Comparison of ENCODE assay signal across 25 cellular contexts in genomic region chr22:30697975-30698374, GRCh38. TPM values are rescaled to one million over a fixed set of nuclear protein-coding genes. Genes with fewer than 3 reads are reported as not detected.
"Had no signal": no experiment of that assay in that cellular context is flagged by ENCODE, and none has a peak within 500 bp of the region (broad histone marks: within the 10 kb centered on the region; RNA-seq: fewer than 3 reads in every experiment).

No MANE protein-coding gene starts in this region.

- H3K27me3 ChIP-seq: Peyer's patch, SJCRH30 had no signal

- H3K4me1 ChIP-seq: SJCRH30 had no signal

- H3K36me3 ChIP-seq: Peyer's patch, SJCRH30, WERI-Rb-1 had no signal

- DNase-seq: activated CD4-positive, alpha-beta T cell treated with anti-CD3 and anti-CD28 coated beads for 36 hours; activated CD8-positive, alpha-beta memory T cell treated with anti-CD3 and anti-CD28 coated beads, Interleukin-2, amount 50 U/mL, for 4 hours; activated CD8-positive, alpha-beta T cell treated with anti-CD3 and anti-CD28 coated beads for 36 hours; activated gamma-delta T cell treated with Interleukin-2 at 50 U/mL for 16 hours; activated naive CD4-positive, alpha-beta T cell treated with anti-CD3 and anti-CD28 coated beads, Interleukin-2, amount 10 ng/mL, durations not matched to agents 7 days and 5 days; activated naive CD8-positive, alpha-beta T cell treated with anti-CD3 and anti-CD28 coated beads for 36 hours; activated T-cell treated with anti-CD3 and anti-CD28 coated beads, Interleukin-2, amount 50 U/mL, for 72 hours; MM.1S; NCI-H1105; NCI-H1436; NCI-H1694 treated with DMSO at 0.1 percent for 48 hours; NCI-H2029 treated with DMSO at 0.1 percent for 48 hours; NCI-H2171; NCI-H2227 treated with DMSO at 0.1 percent for 48 hours; NCI-H446 treated with DMSO at 0.1 percent for 48 hours; NCI-H69; NK-92 treated with Interleukin-12 subunit alpha and Interleukin-12 subunit beta, amount 100 ng/mL, for 24 hours; OCI-M1; Peyer's patch; Right ventricle myocardium superior; SJCRH30; SK-N-SH; T-helper 1 cell; WERI-Rb-1 had no signal

- H3K4me2 ChIP-seq: SK-N-SH had no signal

- H3K27ac ChIP-seq: Peyer's patch, RWPE1, SJCRH30, WERI-Rb-1 had no signal

- H3K4me3 ChIP-seq: Peyer's patch, SJCRH30 had no signal

- ATAC-seq: activated CD4-positive, alpha-beta T cell treated with anti-CD3 and anti-CD28 coated beads for 36 hours; activated CD8-positive, alpha-beta T cell treated with anti-CD3 and anti-CD28 coated beads for 36 hours; activated T-cell treated with anti-CD3 and anti-CD28 coated beads, Interleukin-2, amount 50 U/mL, for 72 hours had no signal

- H3K9me3 ChIP-seq: Peyer's patch, SJCRH30, SK-N-SH had no signal

RNA-seq across cellular contexts. Expression of gene OSBP2, which starts 3.3 kb away (rescaled TPM):
- total RNA-seq: SJCRH30 had no signal
